Comparison of ENCODE assay signal across 1 cellular context in the genomic region with DNA sequence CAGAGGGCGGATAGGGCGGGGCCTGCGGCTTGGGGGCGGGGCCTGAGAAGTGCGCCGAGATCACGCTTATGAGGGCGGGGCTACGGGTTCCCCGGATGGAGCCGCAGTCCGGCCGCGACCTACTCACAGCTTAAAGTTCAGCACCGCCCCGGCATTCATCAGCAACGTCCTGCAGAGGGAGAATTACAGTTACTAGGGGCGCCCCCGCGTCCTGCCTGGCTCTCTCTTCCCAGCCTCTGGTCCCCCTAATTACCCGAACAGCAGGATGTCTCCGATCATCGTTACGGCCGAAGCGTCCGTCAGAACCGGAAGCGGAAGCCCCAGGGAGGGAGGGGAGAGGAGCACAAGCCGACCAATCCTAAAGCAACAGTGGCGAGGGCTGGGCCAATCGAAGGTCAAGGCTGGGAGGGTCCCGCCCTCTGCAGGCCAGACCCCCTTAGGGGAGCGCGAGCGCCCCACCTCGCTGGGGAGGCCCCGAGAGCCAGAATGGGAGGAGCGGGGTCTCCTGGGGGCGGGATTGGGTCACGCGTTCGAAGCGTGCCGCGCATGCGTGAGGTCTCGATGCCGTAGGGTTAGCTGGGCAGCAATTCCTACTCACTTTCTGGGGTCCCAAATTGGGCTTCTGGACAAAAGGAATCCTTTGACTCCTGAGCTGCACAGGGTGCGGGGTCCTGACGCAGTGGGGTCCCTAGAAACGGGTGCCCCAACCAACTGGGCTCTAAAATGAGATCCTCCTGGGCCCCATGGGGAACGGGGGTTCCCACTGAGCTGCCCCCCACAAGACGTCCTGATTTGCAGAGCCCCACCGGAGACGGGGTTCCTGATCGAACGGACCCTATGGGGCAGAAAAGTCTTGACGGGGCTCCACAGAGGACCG.
TF ChIP-seq lines count a peak whose summit lies in the region.

SMIM7 (minus strand) TSS at position 313 of the 877 bp plus-strand sequence; CDS start at position 279, 34 bp downstream.

TF ChIP-seq in K562, 482 proteins besides CTCF, POLR2A, EP300 and RAD21 (continued from another document and continues in another):
- 0 out of 4 replicates have a peak, but pooled peaks of 1 of the 2 experiments have one; percentile 10 for TF ChIP-seq ZMIZ1 (IDR thresholded peaks at IDR 0.05; ENCODE audit: low read depth in 2 of 2, low read length in 2 of 2)
- no peak for TF ChIP-seq YY1 (IDR thresholded peaks at IDR 0.05; ENCODE audit: borderline replicate concordance in 1 of 3, control insufficient read depth in 1 of 3, extremely low read depth in 1 of 3, insufficient read depth in 3 of 3, insufficient read length in 1 of 3, insufficient replicate concordance in 2 of 3, low read depth in 1 of 3, low read length in 2 of 3)
- no peak for TF ChIP-seq HEY1 (CRISPR knock-in tag; IDR thresholded peaks at IDR 0.05; ENCODE audit: borderline replicate concordance)
- no peak for TF ChIP-seq ZNF384 (IDR thresholded peaks at IDR 0.05; ENCODE audit: low read depth, low read length)
- TF ChIP-seq, protein P1, sequence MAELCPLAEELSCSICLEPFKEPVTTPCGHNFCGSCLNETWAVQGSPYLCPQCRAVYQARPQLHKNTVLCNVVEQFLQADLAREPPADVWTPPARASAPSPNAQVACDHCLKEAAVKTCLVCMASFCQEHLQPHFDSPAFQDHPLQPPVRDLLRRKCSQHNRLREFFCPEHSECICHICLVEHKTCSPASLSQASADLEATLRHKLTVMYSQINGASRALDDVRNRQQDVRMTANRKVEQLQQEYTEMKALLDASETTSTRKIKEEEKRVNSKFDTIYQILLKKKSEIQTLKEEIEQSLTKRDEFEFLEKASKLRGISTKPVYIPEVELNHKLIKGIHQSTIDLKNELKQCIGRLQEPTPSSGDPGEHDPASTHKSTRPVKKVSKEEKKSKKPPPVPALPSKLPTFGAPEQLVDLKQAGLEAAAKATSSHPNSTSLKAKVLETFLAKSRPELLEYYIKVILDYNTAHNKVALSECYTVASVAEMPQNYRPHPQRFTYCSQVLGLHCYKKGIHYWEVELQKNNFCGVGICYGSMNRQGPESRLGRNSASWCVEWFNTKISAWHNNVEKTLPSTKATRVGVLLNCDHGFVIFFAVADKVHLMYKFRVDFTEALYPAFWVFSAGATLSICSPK (IDR thresholded peaks at IDR 0.05; ENCODE audit: borderline replicate concordance) = no peak
- TF ChIP-seq, protein P2, sequence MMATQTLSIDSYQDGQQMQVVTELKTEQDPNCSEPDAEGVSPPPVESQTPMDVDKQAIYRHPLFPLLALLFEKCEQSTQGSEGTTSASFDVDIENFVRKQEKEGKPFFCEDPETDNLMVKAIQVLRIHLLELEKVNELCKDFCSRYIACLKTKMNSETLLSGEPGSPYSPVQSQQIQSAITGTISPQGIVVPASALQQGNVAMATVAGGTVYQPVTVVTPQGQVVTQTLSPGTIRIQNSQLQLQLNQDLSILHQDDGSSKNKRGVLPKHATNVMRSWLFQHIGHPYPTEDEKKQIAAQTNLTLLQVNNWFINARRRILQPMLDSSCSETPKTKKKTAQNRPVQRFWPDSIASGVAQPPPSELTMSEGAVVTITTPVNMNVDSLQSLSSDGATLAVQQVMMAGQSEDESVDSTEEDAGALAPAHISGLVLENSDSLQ (IDR thresholded peaks at IDR 0.05) = peak; percentile 86
- no peak for TF ChIP-seq U2AF1 (optimal IDR thresholded peaks at IDR 0.05; ENCODE audit: low read depth, low read length)
- TF ChIP-seq CEBPB (tag; IDR thresholded peaks at IDR 0.05) = no peak
- TF ChIP-seq CGGBP1 (CRISPR knock-in tag; IDR thresholded peaks at IDR 0.05) = no peak
- TF ChIP-seq XRCC4 (IDR thresholded peaks at IDR 0.05; ENCODE audit: extremely low read depth, insufficient read depth, insufficient read length) = no peak
- peak; percentile 61; the same call in 1 of the 2 replicates for TF ChIP-seq SPI1 (IDR thresholded peaks at IDR 0.05; ENCODE audit: borderline replicate concordance, low read depth, low read length)
- TF ChIP-seq MXI1 (IDR thresholded peaks at IDR 0.05; ENCODE audit: low read depth, low read length) = no peak
- TF ChIP-seq ZNF3 (CRISPR knock-in tag; IDR thresholded peaks at IDR 0.05) = no peak
- no peak for TF ChIP-seq ZNF175 (CRISPR knock-in tag; IDR thresholded peaks at IDR 0.05; ENCODE audit: low read depth)
- TF ChIP-seq MEF2D (tag; conservative IDR thresholded peaks at IDR 0.05; ENCODE audit: low read depth) = no peak
- TF ChIP-seq CBX2 (IDR thresholded peaks at IDR 0.05; ENCODE audit: insufficient read depth, low read length, poor library complexity, severe bottlenecking) = no peak
- TF ChIP-seq ZNF140 (CRISPR knock-in tag; IDR thresholded peaks at IDR 0.05) = no peak
- TF ChIP-seq STAT5B (CRISPR knock-in tag; IDR thresholded peaks at IDR 0.05) = no peak
- no peak for TF ChIP-seq ZNF217 (CRISPR knock-in tag; IDR thresholded peaks at IDR 0.05)
- peak; percentile 59; the same call in 1 of the 2 replicates for TF ChIP-seq CREM (IDR thresholded peaks at IDR 0.05; ENCODE audit: low read depth)
- TF ChIP-seq, protein P3, sequence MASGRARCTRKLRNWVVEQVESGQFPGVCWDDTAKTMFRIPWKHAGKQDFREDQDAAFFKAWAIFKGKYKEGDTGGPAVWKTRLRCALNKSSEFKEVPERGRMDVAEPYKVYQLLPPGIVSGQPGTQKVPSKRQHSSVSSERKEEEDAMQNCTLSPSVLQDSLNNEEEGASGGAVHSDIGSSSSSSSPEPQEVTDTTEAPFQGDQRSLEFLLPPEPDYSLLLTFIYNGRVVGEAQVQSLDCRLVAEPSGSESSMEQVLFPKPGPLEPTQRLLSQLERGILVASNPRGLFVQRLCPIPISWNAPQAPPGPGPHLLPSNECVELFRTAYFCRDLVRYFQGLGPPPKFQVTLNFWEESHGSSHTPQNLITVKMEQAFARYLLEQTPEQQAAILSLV (tag; IDR thresholded peaks at IDR 0.05) = no peak
- 0 out of 2 replicates have a peak, but pooled peaks have one; percentile 22 for TF ChIP-seq MIER1 (IDR thresholded peaks at IDR 0.05; ENCODE audit: low read depth)
- no peak for TF ChIP-seq ZNF77 (CRISPR knock-in tag; IDR thresholded peaks at IDR 0.05)
- no peak for TF ChIP-seq HOXB6 (CRISPR knock-in tag; IDR thresholded peaks at IDR 0.05; ENCODE audit: borderline replicate concordance)
- TF ChIP-seq HDGF (IDR thresholded peaks at IDR 0.05) = no peak
- TF ChIP-seq CHD1 (IDR thresholded peaks at IDR 0.05; ENCODE audit: low read length) = no peak
- no peak for TF ChIP-seq ZNF224 (CRISPR knock-in tag; IDR thresholded peaks at IDR 0.05)
- TF ChIP-seq, protein P4, sequence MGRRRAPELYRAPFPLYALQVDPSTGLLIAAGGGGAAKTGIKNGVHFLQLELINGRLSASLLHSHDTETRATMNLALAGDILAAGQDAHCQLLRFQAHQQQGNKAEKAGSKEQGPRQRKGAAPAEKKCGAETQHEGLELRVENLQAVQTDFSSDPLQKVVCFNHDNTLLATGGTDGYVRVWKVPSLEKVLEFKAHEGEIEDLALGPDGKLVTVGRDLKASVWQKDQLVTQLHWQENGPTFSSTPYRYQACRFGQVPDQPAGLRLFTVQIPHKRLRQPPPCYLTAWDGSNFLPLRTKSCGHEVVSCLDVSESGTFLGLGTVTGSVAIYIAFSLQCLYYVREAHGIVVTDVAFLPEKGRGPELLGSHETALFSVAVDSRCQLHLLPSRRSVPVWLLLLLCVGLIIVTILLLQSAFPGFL (CRISPR knock-in tag; IDR thresholded peaks at IDR 0.05) = no peak
- peak; percentile 12 to 57; a peak in 2 of 4 replicates for TF ChIP-seq SIN3A (IDR thresholded peaks at IDR 0.05; ENCODE audit: borderline replicate concordance in 2 of 2, control insufficient read depth in 1 of 2, low read depth in 2 of 2, low read length in 2 of 2)
- peak; percentile 87; the same call in 1 of the 2 replicates for TF ChIP-seq POLR2AphosphoS2 (IDR thresholded peaks at IDR 0.05; ENCODE audit: low read length)
- no peak for TF ChIP-seq FOSL1 (tag; conservative IDR thresholded peaks at IDR 0.05)
- peak; percentile 71 for TF ChIP-seq RBFOX2 (IDR thresholded peaks at IDR 0.05; ENCODE audit: low read depth, low read length)
- no peak for TF ChIP-seq ZC3H4 (CRISPR knock-in tag; IDR thresholded peaks at IDR 0.05; ENCODE audit: borderline replicate concordance)
- TF ChIP-seq FOXA1 (IDR thresholded peaks at IDR 0.05; ENCODE audit: borderline replicate concordance) = no peak
- peak; percentile 53; the same call in 1 of the 2 replicates for TF ChIP-seq RNF2 (IDR thresholded peaks at IDR 0.05)
- no peak for TF ChIP-seq XRCC3 (IDR thresholded peaks at IDR 0.05)
- no peak for TF ChIP-seq CBFA2T2 (conservative IDR thresholded peaks at IDR 0.05)
- TF ChIP-seq KDM4B (IDR thresholded peaks at IDR 0.05; ENCODE audit: borderline replicate concordance in 2 of 2, low read depth in 1 of 2) = peak in 1 of 2 experiments; percentile 95; a peak in 2 of 4 replicates
- TF ChIP-seq SETDB1 (IDR thresholded peaks at IDR 0.05; ENCODE audit: low read length) = no peak
- peak in 1 of 3 experiments; percentile 78; a peak in 2 of 6 replicates for TF ChIP-seq ZBTB11 (CRISPR knock-in tag; IDR thresholded peaks at IDR 0.05)
- TF ChIP-seq, protein P5, sequence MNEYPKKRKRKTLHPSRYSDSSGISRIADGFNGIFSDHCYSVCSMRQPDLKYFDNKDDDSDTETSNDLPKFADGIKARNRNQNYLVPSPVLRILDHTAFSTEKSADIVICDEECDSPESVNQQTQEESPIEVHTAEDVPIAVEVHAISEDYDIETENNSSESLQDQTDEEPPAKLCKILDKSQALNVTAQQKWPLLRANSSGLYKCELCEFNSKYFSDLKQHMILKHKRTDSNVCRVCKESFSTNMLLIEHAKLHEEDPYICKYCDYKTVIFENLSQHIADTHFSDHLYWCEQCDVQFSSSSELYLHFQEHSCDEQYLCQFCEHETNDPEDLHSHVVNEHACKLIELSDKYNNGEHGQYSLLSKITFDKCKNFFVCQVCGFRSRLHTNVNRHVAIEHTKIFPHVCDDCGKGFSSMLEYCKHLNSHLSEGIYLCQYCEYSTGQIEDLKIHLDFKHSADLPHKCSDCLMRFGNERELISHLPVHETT (CRISPR knock-in tag; conservative IDR thresholded peaks at IDR 0.05 in 1 of 2, IDR thresholded peaks at IDR 0.05 in 1 of 2) = 0 out of 4 replicates have a peak, but pooled peaks of 1 of the 2 experiments have one; percentile 62
- no peak for TF ChIP-seq RHOXF2B (CRISPR knock-in tag; conservative IDR thresholded peaks at IDR 0.05)
- no peak for TF ChIP-seq ZNF780A (CRISPR knock-in tag; IDR thresholded peaks at IDR 0.05)
- no peak for TF ChIP-seq CEBPG (CRISPR knock-in tag; IDR thresholded peaks at IDR 0.05)
- no peak for TF ChIP-seq CEBPG (tag; conservative IDR thresholded peaks at IDR 0.05 in 1 of 2, IDR thresholded peaks at IDR 0.05 in 1 of 2)
- no peak for TF ChIP-seq TAF15 (IDR thresholded peaks at IDR 0.05; ENCODE audit: low read depth, low read length)
- TF ChIP-seq SMAD2 (IDR thresholded peaks at IDR 0.05; ENCODE audit: low read depth, low read length) = no peak
- no peak for TF ChIP-seq ZNF696 (CRISPR knock-in tag; conservative IDR thresholded peaks at IDR 0.05)
- no peak for TF ChIP-seq ZNF263 (CRISPR knock-in tag; IDR thresholded peaks at IDR 0.05; ENCODE audit: borderline replicate concordance)
- no peak for TF ChIP-seq NFE2L1 (tag; IDR thresholded peaks at IDR 0.05; ENCODE audit: borderline replicate concordance, low read depth)
- no peak for TF ChIP-seq RBM15 (IDR thresholded peaks at IDR 0.05; ENCODE audit: insufficient read depth, low read length)
- peak; percentile 97 for TF ChIP-seq NRF1 (conservative IDR thresholded peaks at IDR 0.05 in 1 of 2, IDR thresholded peaks at IDR 0.05 in 1 of 2)
- TF ChIP-seq ZNF239 (CRISPR knock-in tag; IDR thresholded peaks at IDR 0.05) = no peak
- TF ChIP-seq POLR2G (IDR thresholded peaks at IDR 0.05; ENCODE audit: low read depth, low read length) = peak; percentile 65
